8 cellular contexts compared by ENCODE assay signal in genomic region chr10:87656431-87657072, GRCh38. TPM values are rescaled to one million over a fixed set of nuclear protein-coding genes. Genes with fewer than 3 reads are reported as not detected.
A peak's percentile ranks its signal among the peaks of the same experiment; 100 is the strongest.
DNase-seq lines count a peak whose midpoint lies in the region; ATAC-seq, FAIRE-seq and TF ChIP-seq lines count a peak whose summit lies in the region.

No MANE protein-coding gene starts in this region.

- ATAC-seq in HG03565 (IDR thresholded peaks at IDR 0.05; ENCODE audit: unreplicated experiment) (no peak), HG03280 (IDR thresholded peaks at IDR 0.05; ENCODE audit: unreplicated experiment) (no peak)

- H3K36me3 ChIP-seq in SJSA1: peaks cover 3% of the 10 kb centered on the region; the same call in 1 of the 2 replicates

- peak; percentile 87 for FAIRE-seq in D721Med (lab: Jason Lieb, UNC)

- H3K9me3 ChIP-seq in SJSA1 (replicated peaks): no peaks in the 10 kb centered on the region

- DNase-seq in D721Med (ENCODE audit: insufficient read length, low spot score) (no peak), HFF-Myc (ENCODE audit: extremely low read depth, low read depth) (no peak), SJSA1 (ENCODE audit: low read depth in 1 of 2, low spot score in 2 of 2) (peak in 1 of 2 experiments; percentile 74), fibroblast of gingiva (ENCODE audit: low read depth) (peak; percentile 24), pons (ENCODE audit: low spot score) (peak; percentile 45), COLO668 (lab: John Stamatoyannopoulos, UW; ENCODE audit: unreplicated experiment) (no peak)

- TF ChIP-seq CTCF in D721Med (IDR thresholded peaks at IDR 0.05; ENCODE audit: insufficient read depth, missing control alignments): peak; percentile 78
- TF ChIP-seq CTCF in HFF-Myc (IDR thresholded peaks at IDR 0.05; ENCODE audit: low read depth, low read length, missing control alignments): peak; percentile 67

- H3K4me3 ChIP-seq in HFF-Myc (replicated peaks; ENCODE audit: low read depth, low read length) (no peak overlapping the region), SJSA1 (no peak overlapping the region)

- H3K4me1 ChIP-seq in SJSA1 (replicated peaks): peaks cover 40% of the 10 kb centered on the region

- peak overlapping the region; percentile 84 for H3K27ac ChIP-seq in SJSA1

- no peaks in the 10 kb centered on the region for H3K27me3 ChIP-seq in SJSA1 (replicated peaks)

RNA-seq across cellular contexts. Expression of gene PAPSS2, which starts 3.1 kb away (rescaled TPM):
- total RNA-seq in SJSA1 (2014; rRNA removed; shearing (Covaris generic)): 53.9 and 76.3 TPM in 2 replicates

Comparison
In these comparisons a context has a peak if more than half of its experiments do, and no peak if none do; other contexts are left out.
1. DNase-seq: peak in fibroblast of gingiva (single experiment) and pons (single experiment); none in D721Med (single experiment), HFF-Myc (single experiment) and COLO668 (single experiment).